Comparison of ENCODE assay signal across 11 cellular contexts in genomic region chr9:112377684-112378344, GRCh38. TPM values are rescaled to one million over a fixed set of nuclear protein-coding genes. Genes with fewer than 3 reads are reported as not detected.
A peak's percentile ranks its signal among the peaks of the same experiment; 100 is the strongest.
DNase-seq lines count a peak whose midpoint lies in the region; ATAC-seq, FAIRE-seq and TF ChIP-seq lines count a peak whose summit lies in the region.
"Had no signal": no experiment of that assay in that cellular context is flagged by ENCODE, and none has a peak within 500 bp of the region (broad histone marks: within the 10 kb centered on the region; RNA-seq: fewer than 3 reads in every experiment).

No MANE protein-coding gene starts in this region.

- TF ChIP-seq POLR2A in K562 (conservative IDR thresholded peaks at IDR 0.05) = no peak

- no peaks in the 10 kb centered on the region for H3K9me3 ChIP-seq in K562 (replicated peaks; ENCODE audit: control insufficient read depth, insufficient read depth, low read depth, low read length)
- H3K9me3 ChIP-seq in mucosa of stomach (ENCODE audit: control insufficient read depth, low read length) = no peaks in the 10 kb centered on the region

- no peak overlapping the region for H3K27ac Mint-ChIP-seq in HFFc6

- no TSS peak for BruUV-seq in K562 (replicated peaks; lab: Mats Ljungman, UMichigan)

- H3K79me2 ChIP-seq in ACC112 (ENCODE audit: control insufficient read depth, insufficient read depth, low read length, unreplicated experiment) (peaks cover 50% of the 10 kb centered on the region), K562 (ENCODE audit: control insufficient read depth, insufficient read depth, low read length) (peaks cover 57% of the 10 kb centered on the region)

- H2AFZ ChIP-seq in ACC112 (ENCODE audit: low read length, unreplicated experiment) (peak overlapping the region; percentile 91), K562 (ENCODE audit: low read depth, low read length) (peak overlapping the region; percentile 98; the same call in 1 of the 2 replicates)

- H3K4me3 ChIP-seq in ACC112 (ENCODE audit: low read depth, low read length) = peak overlapping the region; percentile 91
- H3K4me3 ChIP-seq in K562 = peak overlapping the region; percentile 80
- no peak overlapping the region for H3K4me3 ChIP-seq in mucosa of stomach (ENCODE audit: low read length)

- no peak for TF ChIP-seq RAD21 in K562 (CRISPR knock-in tag; conservative IDR thresholded peaks at IDR 0.05 in 1 of 2, IDR thresholded peaks at IDR 0.05 in 1 of 2)

- DNase-seq in HFFc6 (no peak), K562 (ENCODE audit: extremely low read depth in 1 of 4, low spot score in 3 of 4) (peak in 1 of 4 experiments; percentile 16), anterior cingulate cortex (lab: John Stamatoyannopoulos, UW) (no peak), SKM-1 (lab: John Stamatoyannopoulos, UW; ENCODE audit: unreplicated experiment) (no peak), DMS114 treated with DMSO at 0.1 percent for 48 hours (lab: John Stamatoyannopoulos, UW; ENCODE audit: unreplicated experiment) (no peak)
- DNase-seq: activated B cell treated with CpG ODN at 0.5 μM for 24 hours, GDM1 had no signal

- H3K27me3 Mint-ChIP-seq in HFFc6 (ENCODE audit: insufficient read depth) = no peaks in the 10 kb centered on the region
- H3K27me3 Mint-ChIP-seq: activated B cell treated with CpG ODN at 0.5 μM for 24 hours had no signal

- H3K9me3 Mint-ChIP-seq in HFFc6 = no peaks in the 10 kb centered on the region
- H3K9me3 Mint-ChIP-seq: activated B cell treated with CpG ODN at 0.5 μM for 24 hours had no signal

- ATAC-seq in K562 (no peak), GM21737 (IDR thresholded peaks at IDR 0.05; ENCODE audit: unreplicated experiment) (no peak)

- no peak overlapping the region for H3K27ac ChIP-seq in ACC112 (ENCODE audit: low read depth, low read length)
- H3K27ac ChIP-seq in K562 (ENCODE audit: extremely low read depth, low read depth, low read length) = peak overlapping the region; percentile 93

- WGBS in K562 (ENCODE audit: insufficient coverage, low coverage, missing lambda C conversion rate) = 5% methylated on average over 1 of the region's 1 CpG

- peaks cover 4% of the 10 kb centered on the region; the same call in 1 of the 2 replicates for H3K36me3 Mint-ChIP-seq in HFFc6 (ENCODE audit: low read depth)

- H3K4me1 Mint-ChIP-seq in HFFc6 (ENCODE audit: low read depth) = peaks cover 49% of the 10 kb centered on the region

- H3K4me2 ChIP-seq in K562 (ENCODE audit: insufficient read depth, low read length) = peak overlapping the region; percentile 83

- no peaks in the 10 kb centered on the region for H4K20me1 ChIP-seq in K562 (replicated peaks; ENCODE audit: control insufficient read depth, insufficient read depth, low read length)

- peak overlapping the region in 1 of 2 experiments; percentile 82; a peak in 3 of 4 replicates for H3K9ac ChIP-seq in K562 (ENCODE audit: insufficient read depth in 1 of 2, low read depth in 2 of 2, low read length in 2 of 2)
- H3K9ac ChIP-seq in mucosa of stomach (ENCODE audit: low read length) = peak overlapping the region; percentile 95

- CTCF ChIA-PET in K562 (lab: Yijun Ruan, JAX; ENCODE audit: low intra/inter-chr PET ratio) = no interaction called here

- in situ Hi-C loops in K562 (cut with MboI) = no loop called here

- peaks cover 3% of the 10 kb centered on the region for H3K9me1 ChIP-seq in K562 (ENCODE audit: control insufficient read depth, insufficient read depth, low read length)

- H3K4me3 Mint-ChIP-seq in HFFc6 = peak overlapping the region; percentile 100; the same call in 1 of the 2 replicates

- no peak for FAIRE-seq in K562 (lab: Jason Lieb, UNC)
- FAIRE-seq: urothelium cell line had no signal

- peaks cover 24% of the 10 kb centered on the region for H3K4me1 ChIP-seq in ACC112 (ENCODE audit: control insufficient read depth, insufficient read depth, low read length, unreplicated experiment)
- peaks cover 11 to 24% of the 10 kb centered on the region in 2 experiments for H3K4me1 ChIP-seq in K562 (replicated peaks in 1 of 2; ENCODE audit: control insufficient read depth in 2 of 2, insufficient read depth in 2 of 2, low read length in 2 of 2)
- peaks cover 14% of the 10 kb centered on the region for H3K4me1 ChIP-seq in mucosa of stomach (ENCODE audit: control insufficient read depth, insufficient read depth, low read length)

- TF ChIP-seq EP300 in K562 (IDR thresholded peaks at IDR 0.05; ENCODE audit: low read length) = no peak

- intact Hi-C loops in K562 (cut with micrococcal nuclease) = loop anchor here (5.0 to 10.0 kb wide), 3 partner anchors 63 to 417 kb away; no protein-coding TSS in a partner anchor

- POLR2A ChIA-PET in K562 (lab: Yijun Ruan, JAX) = interaction anchor here (0.5 to 2.5 kb wide), 9 partner anchors 11 to 844 kb away, joined by 3 to 10 read pairs (median 3); no protein-coding TSS in a partner anchor

- no peaks in the 10 kb centered on the region for H3K27me3 ChIP-seq in ACC112 (ENCODE audit: insufficient read depth, low read length)
- H3K27me3 ChIP-seq in K562 (ENCODE audit: control insufficient read depth in 2 of 2, insufficient read depth in 2 of 2, low read length in 2 of 2) = no peaks in the 10 kb centered on the region
- H3K27me3 ChIP-seq in mucosa of stomach (ENCODE audit: control insufficient read depth, insufficient read depth, low read length) = no peaks in the 10 kb centered on the region

- TF ChIP-seq CTCF in HFFc6 (IDR thresholded peaks at IDR 0.05) = no peak
- TF ChIP-seq CTCF in K562 (IDR thresholded peaks at IDR 0.05 in 2 of 3, conservative IDR thresholded peaks at IDR 0.05 in 1 of 3; ENCODE audit: insufficient read depth in 2 of 3, low read depth in 1 of 3, low read length in 3 of 3) = no peak

- H3K36me3 ChIP-seq in ACC112 (ENCODE audit: insufficient read depth, low read length) (no peaks in the 10 kb centered on the region), K562 (ENCODE audit: control insufficient read depth, insufficient read depth, low read length) (no peaks in the 10 kb centered on the region), mucosa of stomach (ENCODE audit: control insufficient read depth, insufficient read depth, low read length) (no peaks in the 10 kb centered on the region)

TF ChIP-seq in K562, 482 proteins besides CTCF, POLR2A, EP300 and RAD21 (continues in another document):
- 0 out of 4 replicates have a peak, but pooled peaks of 1 of the 2 experiments have one; percentile 24 for TF ChIP-seq RCOR1 (IDR thresholded peaks at IDR 0.05; ENCODE audit: borderline replicate concordance in 1 of 2, low read depth in 2 of 2, low read length in 2 of 2)
- peak; percentile 79 for TF ChIP-seq KAT7 (CRISPR knock-in tag; IDR thresholded peaks at IDR 0.05; ENCODE audit: borderline replicate concordance)
- TF ChIP-seq CTBP1 (IDR thresholded peaks at IDR 0.05; ENCODE audit: borderline replicate concordance) = 0 out of 2 replicates have a peak, but pooled peaks have one; percentile 7
- TF ChIP-seq HMBOX1 (IDR thresholded peaks at IDR 0.05) = peak; percentile 27; the same call in 1 of the 2 replicates

RNA-seq across cellular contexts. Expression of gene HSDL2, which starts 2.1 kb away (rescaled TPM):
- 10 to 100 TPM; 31.7 to 38.6 (median 33.5) TPM for total RNA-seq in HFFc6 (2021; fragmentation: NEBNext Ultra II Directional; extraction: Animal tissue kit (Norgen Biotek cat#: 25700))
- 17.0 and 29.9 TPM in 2 replicates for total RNA-seq in K562 (2011; cell fraction: chromatin; rRNA removed; ENCODE audit: low replicate concordance)
- 11.0 and 12.2 TPM in 2 replicates for total RNA-seq in K562 (2011; cell fraction: nucleolus; rRNA removed)
- 15.3 and 17.0 TPM in 2 replicates for total RNA-seq in K562 (2011; cell fraction: nucleoplasm; rRNA removed)
- total RNA-seq in K562 (2014; rRNA removed) (22.8 and 23.1 TPM in 2 replicates), K562 (2014; rRNA removed; fragmentation: Illumina TruSeq; extraction: Trizol) (43.4 and 46.3 TPM in 2 replicates), K562 (2015; rRNA removed; fragmentation: Illumina TruSeq; extraction: Trizol) (37.6 and 40.3 TPM in 2 replicates), K562 (2021) (28.8 and 29.7 TPM in 2 replicates)
- polyA plus RNA-seq in K562 (2011; rRNA removed) (64.8 and 74.1 TPM in 2 replicates), K562 (2014; fragmentation: Illumina TruSeq; extraction: Trizol) (33.3 and 37.4 TPM in 2 replicates), K562 (2014; fragmentation: Nextera tagmentation; extraction: Ambion mirVana) (10 to 100 TPM; 32.7 to 35.6 TPM), K562 (2014; rRNA removed) (23.1 and 24.6 TPM in 2 replicates)
- 11.2 and 23.1 TPM in 2 replicates for polyA plus RNA-seq in K562 (2011; cell fraction: cytosol; rRNA removed)
- polyA plus RNA-seq in K562 (2011; cell fraction: nucleus; rRNA removed) = 7.7 and 15.4 TPM in 2 replicates
- 29.3 and 34.5 TPM in 2 replicates for polyA plus RNA-seq in K562 (2012)
- 98.5 and 105 TPM in 2 replicates for polyA minus RNA-seq in K562 (2011; rRNA and poly(A)+ RNA removed)
- polyA minus RNA-seq in K562 (2011; cell fraction: cytosol; rRNA and poly(A)+ RNA removed) = 31.7 and 40.8 TPM in 2 replicates
- polyA minus RNA-seq in K562 (2011; cell fraction: nucleus; rRNA and poly(A)+ RNA removed) = 7.9 and 16.2 TPM in 2 replicates

RNA-seq across cellular contexts. Expression of gene PTBP3, which starts 44.4 kb away (rescaled TPM):
- total RNA-seq in HFFc6 (2021; fragmentation: NEBNext Ultra II Directional; extraction: Animal tissue kit (Norgen Biotek cat#: 25700)) = 10 to 100 TPM; 31.1 to 52.5 (median 39.7) TPM
- total RNA-seq in K562 (2011; cell fraction: chromatin; rRNA removed; ENCODE audit: low replicate concordance) = 83.3 and 94.4 TPM in 2 replicates
- 15.2 and 20.9 TPM in 2 replicates for total RNA-seq in K562 (2011; cell fraction: nucleolus; rRNA removed)
- total RNA-seq in K562 (2011; cell fraction: nucleoplasm; rRNA removed) = 43.6 and 84.2 TPM in 2 replicates
- 36.9 and 44.4 TPM in 2 replicates for total RNA-seq in K562 (2014; rRNA removed)
- 83.5 and 93.8 TPM in 2 replicates for total RNA-seq in K562 (2014; rRNA removed; fragmentation: Illumina TruSeq; extraction: Trizol)
- 71.3 and 77.1 TPM in 2 replicates for total RNA-seq in K562 (2015; rRNA removed; fragmentation: Illumina TruSeq; extraction: Trizol)
- total RNA-seq in K562 (2021) = 109 and 116 TPM in 2 replicates
- polyA plus RNA-seq in K562 (2011; rRNA removed) = 132 and 151 TPM in 2 replicates
- 122 and 173 TPM in 2 replicates for polyA plus RNA-seq in K562 (2011; cell fraction: cytosol; rRNA removed)
- 54.8 and 78.5 TPM in 2 replicates for polyA plus RNA-seq in K562 (2011; cell fraction: nucleus; rRNA removed)
- 34.5 and 35.0 TPM in 2 replicates for polyA plus RNA-seq in K562 (2012)
- polyA plus RNA-seq in K562 (2014; fragmentation: Illumina TruSeq; extraction: Trizol) = 60.3 and 68.0 TPM in 2 replicates
- polyA plus RNA-seq in K562 (2014; fragmentation: Nextera tagmentation; extraction: Ambion mirVana) = 10 to 100 TPM; 22.4 to 26.7 TPM
- 42.0 and 45.5 TPM in 2 replicates for polyA plus RNA-seq in K562 (2014; rRNA removed)
- polyA minus RNA-seq in K562 (2011; rRNA and poly(A)+ RNA removed) = 252 and 271 TPM in 2 replicates
- polyA minus RNA-seq in K562 (2011; cell fraction: cytosol; rRNA and poly(A)+ RNA removed) = 85.2 and 87.1 TPM in 2 replicates
- 22.9 and 43.9 TPM in 2 replicates for polyA minus RNA-seq in K562 (2011; cell fraction: nucleus; rRNA and poly(A)+ RNA removed)
